ENCODE assay signal across 1 cellular context in genomic region chr20:35529552-35529951, GRCh38.
TF ChIP-seq lines count a peak whose summit lies in the region.

Gene C20orf173, minus strand, starts transcription at chr20:35529652. Its CDS starts 279 bp downstream, at chr20:35529373.

TF ChIP-seq in H1, 55 proteins besides CTCF, POLR2A, EP300 and RAD21:
- no peak for TF ChIP-seq ATF2 (IDR thresholded peaks at IDR 0.05; ENCODE audit: low read length)
- no peak for TF ChIP-seq ZNF274 (IDR thresholded peaks at IDR 0.05; ENCODE audit: borderline replicate concordance, extremely low read depth, low read length)
- TF ChIP-seq POU5F1 (IDR thresholded peaks at IDR 0.05; ENCODE audit: low read depth, low read length), result no peak
- no peak for TF ChIP-seq CREB1 (IDR thresholded peaks at IDR 0.05)
- no peak for TF ChIP-seq SUZ12 (IDR thresholded peaks at IDR 0.05; ENCODE audit: low read length)
